Comparison of ENCODE assay signal across 7 cellular contexts in the genomic region with DNA sequence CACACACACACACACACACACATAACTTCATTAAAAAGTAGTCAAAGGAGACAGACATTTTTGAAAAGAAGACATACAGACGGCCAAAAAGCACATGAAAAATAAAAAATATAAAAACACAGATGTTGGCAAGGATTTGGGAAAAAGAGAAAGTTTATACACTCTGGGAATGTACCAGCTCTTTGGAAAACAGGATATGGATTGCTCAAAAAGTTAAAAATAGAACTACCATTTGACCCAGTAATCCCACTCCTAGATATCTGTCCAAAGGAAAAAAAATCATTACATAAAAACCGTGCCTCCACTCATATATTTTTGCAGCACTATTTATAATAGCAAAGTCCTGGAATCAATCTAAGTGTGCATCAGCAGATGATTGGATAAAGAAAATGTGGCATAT.
"Had no signal": no experiment of that assay in that cellular context is flagged by ENCODE, and none has a peak within 500 bp of the region (broad histone marks: within the 10 kb centered on the region; RNA-seq: fewer than 3 reads in every experiment).

No MANE protein-coding gene starts in this region.

- H3K4me1 ChIP-seq: HAP-1 had no signal

- H3K27ac ChIP-seq: GM23248 had no signal

- H3K36me3 ChIP-seq: HAP-1 had no signal

- DNase-seq: GM23248, GOT3, H7, HFFc6, IMR-90 had no signal

- H3K9me3 ChIP-seq: HAP-1 had no signal

- H3K9ac ChIP-seq: GM23248 had no signal

- ATAC-seq: HCT116 had no signal

- H3K4me3 ChIP-seq: GM23248, HAP-1 had no signal
